In the genomic region with DNA sequence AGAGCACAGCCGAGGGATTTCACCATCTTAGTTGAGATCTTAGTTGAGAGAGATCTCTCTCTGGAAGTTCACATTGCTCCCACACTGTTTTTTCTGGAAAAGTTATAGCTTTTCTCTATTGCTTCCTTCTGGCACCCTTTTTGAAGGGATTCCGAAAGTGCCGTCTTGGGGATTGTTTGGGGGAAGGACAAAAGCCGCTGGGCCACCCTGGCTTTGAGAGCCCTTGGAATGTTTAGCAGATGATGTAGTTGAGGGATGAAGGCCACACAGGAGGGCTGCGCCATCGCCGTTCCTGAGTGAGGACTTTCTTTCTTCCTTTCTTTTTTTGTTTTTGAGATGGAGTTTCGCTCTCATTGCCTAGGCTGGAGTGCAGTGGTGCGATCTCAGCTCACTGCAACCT, we compare ENCODE assay signal across 12 cellular contexts. TPM values are rescaled to one million over a fixed set of nuclear protein-coding genes. Genes with fewer than 3 reads are reported as not detected.
DNase-seq lines count a peak whose midpoint lies in the region; ATAC-seq, FAIRE-seq and TF ChIP-seq lines count a peak whose summit lies in the region.
"Had no signal": no experiment of that assay in that cellular context is flagged by ENCODE, and none has a peak within 500 bp of the region (broad histone marks: within the 10 kb centered on the region; RNA-seq: fewer than 3 reads in every experiment).

No MANE protein-coding gene starts in this region.

- ATAC-seq in GM23338: no peak
- ATAC-seq in stimulated activated effector memory CD8-positive, alpha-beta T cell treated with anti-CD3 and anti-CD28 coated beads, Interleukin-12 subunit alpha, Interleukin-12 subunit beta, amount 100 ng/mL, for 72 hours: no peak

- H3K4me1 Mint-ChIP-seq in GM23338: peaks cover 93% of the 10 kb centered on the region
- peaks cover 99% of the 10 kb centered on the region for H3K4me1 Mint-ChIP-seq in stimulated activated effector memory CD8-positive, alpha-beta T cell treated with anti-CD3 and anti-CD28 coated beads, Interleukin-12 subunit alpha, Interleukin-12 subunit beta, amount 100 ng/mL, for 72 hours

- dilution Hi-C loops in keratinocyte (cut with MboI; ENCODE audit: extremely low pct_ligation_motif_present, low sequenced_read_pairs): no loop called here

- peak overlapping the region; percentile 55; the same call in 1 of the 2 replicates for H3K27ac Mint-ChIP-seq in GM23338
- peak overlapping the region; percentile 92 for H3K27ac Mint-ChIP-seq in stimulated activated effector memory CD8-positive, alpha-beta T cell treated with anti-CD3 and anti-CD28 coated beads, Interleukin-12 subunit alpha, Interleukin-12 subunit beta, amount 100 ng/mL, for 72 hours

- no peaks in the 10 kb centered on the region for H3K9me3 ChIP-seq in keratinocyte (ENCODE audit: control insufficient read depth, low read depth, low read length)

- TF ChIP-seq CTCF in GM23338 (conservative IDR thresholded peaks at IDR 0.05; ENCODE audit: low read depth in 2 of 2) (no peak), keratinocyte (optimal IDR thresholded peaks at IDR 0.05 in 1 of 3, IDR thresholded peaks at IDR 0.05 in 1 of 3, conservative IDR thresholded peaks at IDR 0.05 in 1 of 3; ENCODE audit: extremely low read depth in 1 of 3, insufficient read depth in 2 of 3, low read length in 3 of 3) (no peak)

- no peak for DNase-seq in GM23338 (ENCODE audit: low spot score)
- DNase-seq in keratinocyte (ENCODE audit: low read depth, low spot score): no peak
- DNase-seq in stimulated activated effector memory CD8-positive, alpha-beta T cell treated with anti-CD3 and anti-CD28 coated beads, Interleukin-12 subunit alpha, Interleukin-12 subunit beta, amount 100 ng/mL, for 72 hours (ENCODE audit: low spot score in 2 of 2): no peak
- DNase-seq in NCI-H2227 treated with DMSO at 0.1 percent for 48 hours (lab: John Stamatoyannopoulos, UW): no peak
- no peak for DNase-seq in activated CD4-positive, CD25-positive, alpha-beta regulatory T cell (lab: John Stamatoyannopoulos, UW)
- DNase-seq in middle frontal gyrus (ENCODE audit: extremely low spot score, low spot score): no peak
- DNase-seq in NK-92 treated with Interleukin-12 subunit alpha and Interleukin-12 subunit beta, amount 100 ng/mL, for 24 hours (lab: John Stamatoyannopoulos, UW): no peak
- DNase-seq: NCI-H2029 had no signal

- H3K4me3 ChIP-seq in GM23338 (no peak overlapping the region), keratinocyte (ENCODE audit: control insufficient read depth in 2 of 3, extremely low read depth in 1 of 3, insufficient read depth in 2 of 3, low read depth in 1 of 3, low read length in 3 of 3) (no peak overlapping the region)

- peaks cover 52% of the 10 kb centered on the region for H4K20me1 ChIP-seq in GM23338 (replicated peaks; ENCODE audit: insufficient read depth)
- no peaks in the 10 kb centered on the region for H4K20me1 ChIP-seq in keratinocyte (ENCODE audit: control insufficient read depth, extremely low read depth, insufficient read depth, low read length)

- H2AFZ ChIP-seq in GM23338 (no peak overlapping the region), keratinocyte (ENCODE audit: control insufficient read depth, low read length) (no peak overlapping the region)

- FAIRE-seq in keratinocyte (lab: Jason Lieb, UNC): no peak

- H3K9me1 ChIP-seq in keratinocyte (ENCODE audit: control insufficient read depth, extremely low read depth, insufficient read depth, low read length): peaks cover 3% of the 10 kb centered on the region

- H3K4me2 ChIP-seq in GM23338: peak overlapping the region; percentile 70
- H3K4me2 ChIP-seq in keratinocyte (ENCODE audit: control insufficient read depth, extremely low read depth, insufficient read depth, low read depth, low read length): peak overlapping the region; percentile 29

- no peak overlapping the region for H3K27ac ChIP-seq in GM23338 (ENCODE audit: low read depth)
- H3K27ac ChIP-seq in angular gyrus (ENCODE audit: low read depth, low read length): peak overlapping the region; percentile 73
- peak overlapping the region; percentile 90 for H3K27ac ChIP-seq in keratinocyte (ENCODE audit: control insufficient read depth, insufficient read depth, low read length)
- H3K27ac ChIP-seq: VCaP had no signal

- H3K4me1 ChIP-seq in GM23338 (ENCODE audit: insufficient read depth) (peaks cover 88% of the 10 kb centered on the region), keratinocyte (ENCODE audit: control insufficient read depth, extremely low read depth, insufficient read depth, low read length) (peaks cover 96% of the 10 kb centered on the region)

- peak overlapping the region; percentile 10; the same call in 1 of the 3 replicates for H3K4me3 Mint-ChIP-seq in GM23338
- peak overlapping the region; percentile 25 for H3K4me3 Mint-ChIP-seq in stimulated activated effector memory CD8-positive, alpha-beta T cell treated with anti-CD3 and anti-CD28 coated beads, Interleukin-12 subunit alpha, Interleukin-12 subunit beta, amount 100 ng/mL, for 72 hours
- H3K4me3 Mint-ChIP-seq: activated naive CD4-positive, alpha-beta T cell treated with anti-CD3 and anti-CD28 coated beads, Interleukin-2, amount 50 U/mL, for 24 hours had no signal

- H3K9me2 ChIP-seq in GM23338 (ENCODE audit: insufficient read depth): no peaks in the 10 kb centered on the region

- peaks cover 10% of the 10 kb centered on the region; the same call in 1 of the 2 replicates for H3F3A ChIP-seq in GM23338 (replicated peaks; ENCODE audit: low read depth)

- peak overlapping the region; percentile 64 for H3K9ac ChIP-seq in keratinocyte (ENCODE audit: control insufficient read depth, extremely low read depth, insufficient read depth, low read length)

- peaks cover 100% of the 10 kb centered on the region for H3K79me2 ChIP-seq in GM23338 (replicated peaks; ENCODE audit: insufficient read depth)
- H3K79me2 ChIP-seq in keratinocyte (ENCODE audit: control insufficient read depth, insufficient read depth, low read length): peaks cover 87% of the 10 kb centered on the region

- H3K36me3 ChIP-seq in GM23338 (ENCODE audit: insufficient read depth) (peaks cover 4% of the 10 kb centered on the region; the same call in 1 of the 2 replicates), keratinocyte (ENCODE audit: control insufficient read depth in 2 of 2, extremely low read depth in 1 of 2, insufficient read depth in 2 of 2, low read length in 2 of 2) (peaks cover 3 to 32% of the 10 kb centered on the region in 2 experiments)

- H3K36me3 Mint-ChIP-seq in GM23338 (ENCODE audit: low read depth): peaks cover 24% of the 10 kb centered on the region
- peaks cover 7% of the 10 kb centered on the region for H3K36me3 Mint-ChIP-seq in stimulated activated effector memory CD8-positive, alpha-beta T cell treated with anti-CD3 and anti-CD28 coated beads, Interleukin-12 subunit alpha, Interleukin-12 subunit beta, amount 100 ng/mL, for 72 hours
- H3K36me3 Mint-ChIP-seq: activated naive CD4-positive, alpha-beta T cell treated with anti-CD3 and anti-CD28 coated beads, Interleukin-2, amount 50 U/mL, for 24 hours had no signal

- H3K27me3 Mint-ChIP-seq in GM23338 (ENCODE audit: insufficient read depth, low read depth, poor library complexity): peaks cover 22% of the 10 kb centered on the region
- H3K27me3 Mint-ChIP-seq: activated naive CD4-positive, alpha-beta T cell treated with anti-CD3 and anti-CD28 coated beads, Interleukin-2, amount 50 U/mL, for 24 hours had no signal

- H3K27me3 ChIP-seq in GM23338 (ENCODE audit: insufficient read depth) (no peaks in the 10 kb centered on the region), keratinocyte (ENCODE audit: control insufficient read depth, extremely low read depth, insufficient read depth, low read length) (no peaks in the 10 kb centered on the region)

- no peaks in the 10 kb centered on the region; the same call in 2 of the 3 replicates for H3K9me3 Mint-ChIP-seq in GM23338
- no peaks in the 10 kb centered on the region for H3K9me3 Mint-ChIP-seq in stimulated activated effector memory CD8-positive, alpha-beta T cell treated with anti-CD3 and anti-CD28 coated beads, Interleukin-12 subunit alpha, Interleukin-12 subunit beta, amount 100 ng/mL, for 72 hours
- H3K9me3 Mint-ChIP-seq: activated naive CD4-positive, alpha-beta T cell treated with anti-CD3 and anti-CD28 coated beads, Interleukin-2, amount 50 U/mL, for 24 hours had no signal

TF ChIP-seq in GM23338, 12 proteins besides CTCF, POLR2A, EP300 and RAD21 (continues in another document):
- TF ChIP-seq, protein P1, sequence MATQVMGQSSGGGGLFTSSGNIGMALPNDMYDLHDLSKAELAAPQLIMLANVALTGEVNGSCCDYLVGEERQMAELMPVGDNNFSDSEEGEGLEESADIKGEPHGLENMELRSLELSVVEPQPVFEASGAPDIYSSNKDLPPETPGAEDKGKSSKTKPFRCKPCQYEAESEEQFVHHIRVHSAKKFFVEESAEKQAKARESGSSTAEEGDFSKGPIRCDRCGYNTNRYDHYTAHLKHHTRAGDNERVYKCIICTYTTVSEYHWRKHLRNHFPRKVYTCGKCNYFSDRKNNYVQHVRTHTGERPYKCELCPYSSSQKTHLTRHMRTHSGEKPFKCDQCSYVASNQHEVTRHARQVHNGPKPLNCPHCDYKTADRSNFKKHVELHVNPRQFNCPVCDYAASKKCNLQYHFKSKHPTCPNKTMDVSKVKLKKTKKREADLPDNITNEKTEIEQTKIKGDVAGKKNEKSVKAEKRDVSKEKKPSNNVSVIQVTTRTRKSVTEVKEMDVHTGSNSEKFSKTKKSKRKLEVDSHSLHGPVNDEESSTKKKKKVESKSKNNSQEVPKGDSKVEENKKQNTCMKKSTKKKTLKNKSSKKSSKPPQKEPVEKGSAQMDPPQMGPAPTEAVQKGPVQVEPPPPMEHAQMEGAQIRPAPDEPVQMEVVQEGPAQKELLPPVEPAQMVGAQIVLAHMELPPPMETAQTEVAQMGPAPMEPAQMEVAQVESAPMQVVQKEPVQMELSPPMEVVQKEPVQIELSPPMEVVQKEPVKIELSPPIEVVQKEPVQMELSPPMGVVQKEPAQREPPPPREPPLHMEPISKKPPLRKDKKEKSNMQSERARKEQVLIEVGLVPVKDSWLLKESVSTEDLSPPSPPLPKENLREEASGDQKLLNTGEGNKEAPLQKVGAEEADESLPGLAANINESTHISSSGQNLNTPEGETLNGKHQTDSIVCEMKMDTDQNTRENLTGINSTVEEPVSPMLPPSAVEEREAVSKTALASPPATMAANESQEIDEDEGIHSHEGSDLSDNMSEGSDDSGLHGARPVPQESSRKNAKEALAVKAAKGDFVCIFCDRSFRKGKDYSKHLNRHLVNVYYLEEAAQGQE (IDR thresholded peaks at IDR 0.05; ENCODE audit: unreplicated experiment): no peak
- TF ChIP-seq ZNF114 (CRISPR knock-in tag; IDR thresholded peaks at IDR 0.05): no peak

RNA-seq across cellular contexts. Expression of gene PLEKHG3, which starts 17.7 kb away (rescaled TPM):
- 83.1 and 83.9 TPM in 2 replicates for total RNA-seq in GM23338 (2014; rRNA removed; shearing (Covaris generic))
- polyA plus RNA-seq in GM23338 (2016; fragmentation: Nextera tagmentation; extraction: Ambion mirVana) (23.0 and 30.8 TPM in 2 replicates), keratinocyte (71.0 to 89.1 TPM (median 73.2 TPM) in 3 replicates)
- 19.7 TPM for polyA plus RNA-seq in keratinocyte (2011; ENCODE audit: low read depth)
- polyA plus RNA-seq in keratinocyte (2011; cell fraction: cytosol; rRNA removed): 49.2 and 65.2 TPM in 2 replicates
- 171 and 186 TPM in 2 replicates for polyA plus RNA-seq in keratinocyte (2011; cell fraction: nucleus; rRNA removed)
- 36.9 and 94.1 TPM in 2 replicates for polyA plus RNA-seq in keratinocyte (2012; ENCODE audit: low replicate concordance)
- 96.2 to 104 TPM (median 102 TPM) in 3 replicates for polyA minus RNA-seq in keratinocyte
- 107 TPM for polyA minus RNA-seq in keratinocyte (2011; cell fraction: cytosol; rRNA and poly(A)+ RNA removed)
- 103 and 143 TPM in 2 replicates for polyA minus RNA-seq in keratinocyte (2011; cell fraction: nucleus; rRNA and poly(A)+ RNA removed)
- total RNA-seq: OCI-LY7 had no signal
